ENCODE assay signal across 10 cellular contexts in genomic region chr3:5194341-5194740, GRCh38. TPM values are rescaled to one million over a fixed set of nuclear protein-coding genes. Genes with fewer than 3 reads are reported as not detected.
DNase-seq lines count a peak whose midpoint lies in the region; ATAC-seq and TF ChIP-seq lines count a peak whose summit lies in the region.
"Had no signal": no experiment of that assay in that cellular context is flagged by ENCODE, and none has a peak within 500 bp of the region (broad histone marks: within the 10 kb centered on the region; RNA-seq: fewer than 3 reads in every experiment).

No MANE protein-coding gene starts in this region.

- 58% methylated on average over 2 of the region's 2 CpGs for WGBS in prostate gland

- peaks cover 84% of the 10 kb centered on the region for H3K4me1 Mint-ChIP-seq in CD8-positive, alpha-beta T cell (ENCODE audit: low read depth)

- H3K4me3 ChIP-seq in CD8-positive, alpha-beta T cell (ENCODE audit: low read depth, low read length), result no peak overlapping the region
- peak overlapping the region; percentile 10 for H3K4me3 ChIP-seq in OCI-LY1 (ENCODE audit: low read depth, low read length, poor library complexity, severe bottlenecking)
- no peak overlapping the region for H3K4me3 ChIP-seq in breast epithelium
- no peak overlapping the region for H3K4me3 ChIP-seq in prostate gland
- H3K4me3 ChIP-seq: testis had no signal

- H3K4me1 ChIP-seq in CD8-positive, alpha-beta T cell (ENCODE audit: insufficient read depth, low read length), result peaks cover 88% of the 10 kb centered on the region
- H3K4me1 ChIP-seq in OCI-LY1 (ENCODE audit: insufficient read depth, low read length, severe bottlenecking), result peaks cover 92% of the 10 kb centered on the region
- H3K4me1 ChIP-seq in breast epithelium, result peaks cover 4 to 19% of the 10 kb centered on the region in 2 donors
- no peaks in the 10 kb centered on the region for H3K4me1 ChIP-seq in prostate gland (replicated peaks)

- H3K9me3 ChIP-seq in CD8-positive, alpha-beta T cell (ENCODE audit: low read length), result no peaks in the 10 kb centered on the region
- H3K9me3 ChIP-seq in OCI-LY1 (ENCODE audit: low read length) (no peaks in the 10 kb centered on the region), breast epithelium (no peaks in the 10 kb centered on the region), prostate gland (no peaks in the 10 kb centered on the region)
- H3K9me3 ChIP-seq: testis had no signal

- CTCF ChIA-PET in CD8-positive, alpha-beta T cell (lab: Charles Lee), result no interaction called here

- no peaks in the 10 kb centered on the region for H3K27me3 Mint-ChIP-seq in CD8-positive, alpha-beta T cell (ENCODE audit: low read depth)
- H3K27me3 Mint-ChIP-seq: brain had no signal

- H3K9ac ChIP-seq in OCI-LY1 (ENCODE audit: low read length), result peak overlapping the region; percentile 16; the same call in 1 of the 2 replicates

- intact Hi-C loops in CD8-positive, alpha-beta T cell (cut with DNase I, micrococcal nuclease), result loop anchor here in 1 of 2 experiments (5.0 to 10.0 kb wide), 3 partner anchors 212 to 730 kb away; partner anchors contain the start of gene SUMF1
- intact Hi-C loops in breast epithelium (cut with DNase I; ENCODE audit: low total_unique reads), result no loop called here
- intact Hi-C loops in prostate gland (cut with DNase I), result no loop called here

- peaks cover under 1% of the 10 kb centered on the region for H3K36me3 ChIP-seq in CD8-positive, alpha-beta T cell (ENCODE audit: insufficient read depth, low read length)
- peaks cover 38% of the 10 kb centered on the region; the same call in 1 of the 2 replicates for H3K36me3 ChIP-seq in OCI-LY1 (ENCODE audit: insufficient read depth, low read length)
- H3K36me3 ChIP-seq in breast epithelium, result no peaks in the 10 kb centered on the region
- H3K36me3 ChIP-seq in prostate gland, result no peaks in the 10 kb centered on the region

- H3K79me2 ChIP-seq in OCI-LY1 (ENCODE audit: insufficient read depth, low read length), result peaks cover 69% of the 10 kb centered on the region

- no peaks in the 10 kb centered on the region for H4K20me1 ChIP-seq in OCI-LY1 (ENCODE audit: insufficient read depth, low read length)

- TF ChIP-seq POLR2A in breast epithelium (IDR thresholded peaks at IDR 0.05) (no peak), prostate gland (IDR thresholded peaks at IDR 0.05) (no peak)

- peaks cover 11% of the 10 kb centered on the region for H3F3A ChIP-seq in OCI-LY1 (ENCODE audit: insufficient read depth, low read length)

- TF ChIP-seq CTCF in CD8-positive, alpha-beta T cell (IDR thresholded peaks at IDR 0.05), result no peak
- TF ChIP-seq CTCF in OCI-LY1 (IDR thresholded peaks at IDR 0.05; ENCODE audit: low read length) (no peak), breast epithelium (IDR thresholded peaks at IDR 0.05) (no peak), prostate gland (IDR thresholded peaks at IDR 0.05) (no peak)

- peaks cover 5% of the 10 kb centered on the region for H3K9me3 Mint-ChIP-seq in CD8-positive, alpha-beta T cell

- peak overlapping the region; percentile 85 for H3K27ac Mint-ChIP-seq in CD8-positive, alpha-beta T cell

- H3K9me2 ChIP-seq in OCI-LY1 (ENCODE audit: low read depth, low read length), result no peaks in the 10 kb centered on the region

- H3K27ac ChIP-seq in CD8-positive, alpha-beta T cell (ENCODE audit: low read depth, low read length), result no peak overlapping the region
- H3K27ac ChIP-seq in OCI-LY1 (ENCODE audit: low read depth, low read length, poor library complexity, severe bottlenecking), result peak overlapping the region; percentile 94
- peak overlapping the region; percentile 74 to 76 for H3K27ac ChIP-seq in breast epithelium
- H3K27ac ChIP-seq in prostate gland, result peak overlapping the region; percentile 4 to 21
- H3K27ac ChIP-seq: testis had no signal

- no peak for ATAC-seq in CD8-positive, alpha-beta T cell
- no peak for ATAC-seq in HG03571 (IDR thresholded peaks at IDR 0.05; ENCODE audit: unreplicated experiment)

- DNase-seq in CD8-positive, alpha-beta T cell, result no peak
- no peak for DNase-seq in breast epithelium (ENCODE audit: low spot score in 2 of 2)
- no peak for DNase-seq in prostate gland (ENCODE audit: low spot score)
- DNase-seq in SIG-M5 treated with dmso at 0.1 percent for 504 hours (lab: John Stamatoyannopoulos, UW; ENCODE audit: unreplicated experiment), result no peak
- DNase-seq in mucosa of gallbladder (ENCODE audit: low spot score), result no peak
- DNase-seq in occipital lobe (lab: John Stamatoyannopoulos, UW), result no peak
- DNase-seq: testis had no signal

- H3K4me2 ChIP-seq in OCI-LY1 (ENCODE audit: low read length), result peak overlapping the region; percentile 48; the same call in 1 of the 2 replicates

- no peak overlapping the region for H2AFZ ChIP-seq in OCI-LY1 (ENCODE audit: low read length)

- H3K4me3 Mint-ChIP-seq in CD8-positive, alpha-beta T cell, result peak overlapping the region; percentile 1

- peaks cover 43% of the 10 kb centered on the region for H3K36me3 Mint-ChIP-seq in CD8-positive, alpha-beta T cell

- POLR2A ChIA-PET in CD8-positive, alpha-beta T cell (lab: Charles Lee), result no interaction called here

- H3K27me3 ChIP-seq in CD8-positive, alpha-beta T cell (ENCODE audit: insufficient read depth, low read length), result no peaks in the 10 kb centered on the region
- H3K27me3 ChIP-seq in OCI-LY1 (ENCODE audit: insufficient read depth, low read length), result no peaks in the 10 kb centered on the region
- H3K27me3 ChIP-seq in breast epithelium, result no peaks in the 10 kb centered on the region
- H3K27me3 ChIP-seq in prostate gland (replicated peaks; ENCODE audit: insufficient read depth), result no peaks in the 10 kb centered on the region
- H3K27me3 ChIP-seq: testis had no signal

RNA-seq across cellular contexts. Expression of gene EDEM1, which starts 6.8 kb away (rescaled TPM):
- total RNA-seq in CD8-positive, alpha-beta T cell, result 10 to 100 TPM; 73.0 to 88.9 TPM
- 10 to 100 TPM; 34.9 to 45.8 (median 42.6) TPM for total RNA-seq in breast epithelium
- 10 to 100 TPM; 40.5 to 63.1 TPM for total RNA-seq in prostate gland
- 30.9 TPM for total RNA-seq in mucosa of gallbladder
- total RNA-seq in occipital lobe, result 8.4 TPM
